In the genomic region with DNA sequence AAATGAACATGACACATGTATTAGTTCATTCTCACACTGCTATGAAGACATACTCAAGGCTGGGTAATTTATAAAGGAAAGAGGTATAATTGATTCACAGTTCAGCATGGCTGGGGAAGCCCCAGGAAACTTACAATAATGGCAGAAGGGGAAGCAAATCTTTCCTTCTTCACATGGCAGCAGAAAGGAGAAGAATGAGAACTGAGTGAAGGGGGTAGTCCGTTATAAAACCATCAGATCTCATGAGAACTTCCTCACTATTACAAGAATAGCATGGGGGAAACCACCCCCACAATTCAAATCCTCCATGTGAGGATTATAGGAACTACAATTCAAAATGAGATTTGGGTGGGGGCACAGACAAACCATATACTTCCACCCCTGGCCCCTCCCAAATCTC, we compare ENCODE assay signal across 25 cellular contexts.
"Had no signal": no experiment of that assay in that cellular context is flagged by ENCODE, and none has a peak within 500 bp of the region (broad histone marks: within the 10 kb centered on the region; RNA-seq: fewer than 3 reads in every experiment).

No MANE protein-coding gene starts in this region.

- H3K9me3 ChIP-seq: colonic mucosa, gastrocnemius medialis had no signal

- H3K4me3 ChIP-seq: colonic mucosa, esophagus squamous epithelium, gastrocnemius medialis, heart right ventricle, left lung, lung had no signal

- H3K4me1 Mint-ChIP-seq: memory B cell had no signal

- ATAC-seq: effector memory CD8-positive, alpha-beta T cell; esophagus mucosa; gastrocnemius medialis; heart right ventricle; left cardiac atrium; left lung; left ventricle myocardium superior had no signal

- H3K27ac Mint-ChIP-seq: dendritic cell treated with granulocyte-macrophage colony-stimulating factor and Interleukin-4, amounts not matched to agents 40 ng/mL and 50 ng/mL, for 4 days; effector memory CD8-positive, alpha-beta T cell; endodermal cell; memory B cell had no signal

- H3K4me3 Mint-ChIP-seq: dendritic cell treated with granulocyte-macrophage colony-stimulating factor and Interleukin-4, amounts not matched to agents 40 ng/mL and 50 ng/mL, for 4 days; effector memory CD8-positive, alpha-beta T cell; endodermal cell; memory B cell had no signal

- DNase-seq: colonic mucosa; cortex of kidney; effector CD8-positive, alpha-beta T cell; effector memory CD8-positive, alpha-beta T cell; endodermal cell; erythroblast; esophagus squamous epithelium; foreskin fibroblast; foreskin melanocyte; gastrocnemius medialis; glutamatergic neuron; head of caudate nucleus; heart right ventricle; hippocampal formation; left cardiac atrium; left lung; left ventricle myocardium superior; mammary epithelial cell; mesendoderm; midbrain had no signal

- H3K4me1 ChIP-seq: colonic mucosa, esophagus squamous epithelium, gastrocnemius medialis, heart right ventricle, left lung had no signal

- H3K27me3 Mint-ChIP-seq: dendritic cell treated with granulocyte-macrophage colony-stimulating factor and Interleukin-4, amounts not matched to agents 40 ng/mL and 50 ng/mL, for 4 days; effector memory CD8-positive, alpha-beta T cell; memory B cell had no signal

- H3K36me3 ChIP-seq: colonic mucosa, esophagus squamous epithelium, gastrocnemius medialis, heart right ventricle, left lung had no signal

- H3K27ac ChIP-seq: colonic mucosa, epithelial cell of prostate, esophagus squamous epithelium, gastrocnemius medialis, heart right ventricle, left lung had no signal

- H3K27me3 ChIP-seq: colonic mucosa, esophagus squamous epithelium, gastrocnemius medialis, heart right ventricle, left lung had no signal
